9 cellular contexts compared by ENCODE assay signal in the genomic region with DNA sequence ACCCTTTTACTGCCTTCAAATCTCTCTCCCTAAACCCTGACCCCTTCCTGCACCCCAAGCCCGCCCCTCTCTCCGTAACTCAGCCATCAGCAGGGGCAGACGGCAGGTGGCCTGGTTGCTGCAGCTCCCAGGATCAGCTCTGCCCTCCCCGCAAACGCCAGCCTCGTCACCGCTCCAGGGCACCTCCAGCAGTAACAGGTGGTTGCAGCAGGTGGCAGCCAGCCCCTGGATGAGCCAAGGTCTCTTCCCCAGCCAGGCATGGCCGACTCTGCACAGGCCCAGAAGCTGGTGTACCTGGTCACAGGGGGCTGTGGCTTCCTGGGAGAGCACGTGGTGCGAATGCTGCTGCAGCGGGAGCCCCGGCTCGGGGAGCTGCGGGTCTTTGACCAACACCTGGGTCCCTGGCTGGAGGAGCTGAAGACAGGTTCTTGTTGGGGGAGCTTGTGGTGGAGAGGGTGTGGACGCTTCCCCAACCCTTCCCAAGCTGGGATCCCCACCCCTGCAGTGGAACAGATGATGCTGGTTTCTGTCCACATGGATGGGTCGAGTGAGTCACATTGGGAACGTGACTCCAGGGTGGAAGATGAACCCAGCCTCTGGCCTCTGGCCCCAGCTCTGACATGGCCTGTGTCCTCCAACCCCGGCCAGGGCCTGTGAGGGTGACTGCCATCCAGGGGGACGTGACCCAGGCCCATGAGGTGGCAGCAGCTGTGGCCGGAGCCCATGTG. TPM values are rescaled to one million over a fixed set of nuclear protein-coding genes. Genes with fewer than 3 reads are reported as not detected.
A peak's percentile ranks its signal among the peaks of the same experiment; 100 is the strongest.
DNase-seq lines count a peak whose midpoint lies in the region; ATAC-seq, FAIRE-seq and TF ChIP-seq lines count a peak whose summit lies in the region.
"Had no signal": no experiment of that assay in that cellular context is flagged by ENCODE, and none has a peak within 500 bp of the region (broad histone marks: within the 10 kb centered on the region; RNA-seq: fewer than 3 reads in every experiment).

No MANE protein-coding gene starts in this region.

- H3K4me1 ChIP-seq in K562 (replicated peaks in 1 of 2; ENCODE audit: control insufficient read depth in 2 of 2, insufficient read depth in 2 of 2, low read length in 2 of 2) (peaks cover 7 to 65% of the 10 kb centered on the region in 2 experiments; a peak in 4 of 5 replicates), left lung (peaks cover 5 to 16% of the 10 kb centered on the region in 2 donors)

- in situ Hi-C loops in K562 (cut with MboI) (loop anchor here (10.0 to 25.0 kb wide), 2 partner anchors 309 to 452 kb away; a partner anchor contains a TSS), GM13976 (cut with MboI; ENCODE audit: low sequenced_read_pairs, unreplicated experiment) (loop anchor here (25.0 kb wide), 1 partner anchor 452 kb away; a partner anchor contains a TSS)

- TF ChIP-seq POLR2A in K562 (conservative IDR thresholded peaks at IDR 0.05) = no peak

- DNase-seq in DMS53 treated with DMSO at 0.1 percent for 48 hours (lab: John Stamatoyannopoulos, UW; ENCODE audit: unreplicated experiment) = peak; percentile 64
- peak; percentile 17 to 27 for DNase-seq in NCI-H1930 (lab: John Stamatoyannopoulos, UW)
- DNase-seq in K562 (ENCODE audit: extremely low read depth in 1 of 4, low spot score in 3 of 4) = peak; percentile 60 to 63 (median 62)
- peak in 1 of 2 donors; percentile 68 for DNase-seq in left lung
- DNase-seq in ureter (ENCODE audit: low spot score) = peak; percentile 76
- no peak for DNase-seq in GM13976 (ENCODE audit: low spot score)

- 41% methylated on average over 19 of the region's 20 CpGs for WGBS in K562 (ENCODE audit: insufficient coverage, low coverage, missing lambda C conversion rate)

- H3K36me3 ChIP-seq in K562 (ENCODE audit: control insufficient read depth, insufficient read depth, low read length) = peaks cover 58% of the 10 kb centered on the region; the same call in 2 of the 3 replicates
- peaks cover 0 to 61% of the 10 kb centered on the region in 2 donors for H3K36me3 ChIP-seq in left lung

- POLR2A ChIA-PET in K562 (lab: Yijun Ruan, JAX) = interaction anchor here (0.6 to 5.7 kb wide), 17 partner anchors 10 to 881 kb away, joined by 3 to 32 read pairs (median 3); a partner anchor contains a TSS

- peak overlapping the region; percentile 61 to 94 for H3K9ac ChIP-seq in K562 (ENCODE audit: insufficient read depth in 1 of 2, low read depth in 2 of 2, low read length in 2 of 2)

- no peaks in the 10 kb centered on the region for H3K27me3 ChIP-seq in K562 (ENCODE audit: control insufficient read depth in 2 of 2, insufficient read depth in 2 of 2, low read length in 2 of 2)
- H3K27me3 ChIP-seq in left lung = no peaks in the 10 kb centered on the region

- H4K20me1 ChIP-seq in K562 (replicated peaks; ENCODE audit: control insufficient read depth, insufficient read depth, low read length) = no peaks in the 10 kb centered on the region; the same call in none of the 2 replicates

- no peak for TF ChIP-seq EP300 in K562 (IDR thresholded peaks at IDR 0.05; ENCODE audit: low read length)

- peak overlapping the region; percentile 89 for H2AFZ ChIP-seq in K562 (ENCODE audit: low read depth, low read length)

- peak overlapping the region; percentile 44 for H3K4me3 ChIP-seq in K562
- H3K4me3 ChIP-seq in left lung = peak overlapping the region; percentile 35 to 46

- H3K9me3 ChIP-seq in K562 (replicated peaks; ENCODE audit: control insufficient read depth, insufficient read depth, low read depth, low read length) (no peaks in the 10 kb centered on the region), left lung (no peaks in the 10 kb centered on the region)

- TF ChIP-seq CTCF in K562 (IDR thresholded peaks at IDR 0.05 in 2 of 3, conservative IDR thresholded peaks at IDR 0.05 in 1 of 3; ENCODE audit: insufficient read depth in 2 of 3, low read depth in 1 of 3, low read length in 3 of 3) (peak in 2 of 3 experiments; percentile 61 to 66; a peak in 5 of 6 replicates), left lung (IDR thresholded peaks at IDR 0.05) (no peak), GM13976 (IDR thresholded peaks at IDR 0.05; ENCODE audit: borderline replicate concordance, control extremely low read depth, extremely low read depth, insufficient read depth, missing control alignments) (no peak)

- H3K4me2 ChIP-seq in K562 (ENCODE audit: insufficient read depth, low read length) = peak overlapping the region; percentile 80

- intact Hi-C loops in K562 (cut with micrococcal nuclease) (loop anchor here (1.0 to 10.0 kb wide), 5 partner anchors 31 to 457 kb away; a partner anchor contains a TSS), left lung (cut with DNase I) (loop anchor here in 1 of 2 donors (10.0 kb wide), 2 partner anchors 449 to 879 kb away; no protein-coding TSS in a partner anchor)

- H3K27ac ChIP-seq in K562 (ENCODE audit: extremely low read depth, low read depth, low read length) = peak overlapping the region; percentile 51
- no peak overlapping the region for H3K27ac ChIP-seq in left lung

- TF ChIP-seq RAD21 in K562 (CRISPR knock-in tag; conservative IDR thresholded peaks at IDR 0.05 in 1 of 2, IDR thresholded peaks at IDR 0.05 in 1 of 2) = peak; percentile 46 to 76

- FAIRE-seq in K562 (lab: Jason Lieb, UNC) = peak; percentile 65

- TSS peak; percentile 34 for BruUV-seq in K562 (replicated peaks; lab: Mats Ljungman, UMichigan)

- peaks cover 15% of the 10 kb centered on the region for H3K79me2 ChIP-seq in K562 (ENCODE audit: control insufficient read depth, insufficient read depth, low read length)

- peaks cover 2% of the 10 kb centered on the region for H3K9me1 ChIP-seq in K562 (ENCODE audit: control insufficient read depth, insufficient read depth, low read length)

- CTCF ChIA-PET in K562 (lab: Yijun Ruan, JAX; ENCODE audit: low intra/inter-chr PET ratio) = interaction anchor here (0.6 to 2.1 kb wide), 6 partner anchors 57 to 883 kb away, joined by 3 to 15 read pairs (median 5); no protein-coding TSS in a partner anchor

- ATAC-seq in K562 = peak; percentile 76
- peak; percentile 86 for ATAC-seq in left lung
- ATAC-seq in GM19351 (IDR thresholded peaks at IDR 0.05; ENCODE audit: unreplicated experiment) = no peak
- ATAC-seq in GM21529 (IDR thresholded peaks at IDR 0.05; ENCODE audit: unreplicated experiment) = no peak

RNA-seq across cellular contexts. Expression of a gene that starts 0.6 kb away (rescaled TPM):
- total RNA-seq in K562 (2011; cell fraction: chromatin; rRNA removed; ENCODE audit: low replicate concordance) = 10.2 and 37.3 TPM in 2 replicates
- total RNA-seq in K562 (2011; cell fraction: nucleolus; rRNA removed) = 37.7 and 50.4 TPM in 2 replicates
- 23.5 and 27.4 TPM in 2 replicates for total RNA-seq in K562 (2011; cell fraction: nucleoplasm; rRNA removed)
- total RNA-seq in K562 (2014; rRNA removed) (49.1 and 61.1 TPM in 2 replicates), K562 (2014; rRNA removed; fragmentation: Illumina TruSeq; extraction: Trizol) (7.6 and 10.0 TPM in 2 replicates), K562 (2015; rRNA removed; fragmentation: Illumina TruSeq; extraction: Trizol) (23.6 and 24.1 TPM in 2 replicates), K562 (2021) (43.5 and 51.9 TPM in 2 replicates), left lung (10 to 100 TPM; 25.9 to 28.4 TPM), ureter (14.8 TPM)
- polyA plus RNA-seq in K562 (2011; rRNA removed) (10.7 and 24.4 TPM in 2 replicates), K562 (2014; fragmentation: Illumina TruSeq; extraction: Trizol) (23.0 and 30.5 TPM in 2 replicates), K562 (2014; fragmentation: Nextera tagmentation; extraction: Ambion mirVana) (1 to 10 TPM; 5.4 to 6.7 TPM), K562 (2014; rRNA removed) (39.3 and 43.9 TPM in 2 replicates)
- polyA plus RNA-seq in K562 (2011; cell fraction: cytosol; rRNA removed) = 30.3 and 36.8 TPM in 2 replicates
- polyA plus RNA-seq in K562 (2011; cell fraction: nucleus; rRNA removed) = 40.7 and 47.2 TPM in 2 replicates
- polyA plus RNA-seq in K562 (2012) = 27.3 and 32.5 TPM in 2 replicates
- polyA minus RNA-seq in K562 (2011; rRNA and poly(A)+ RNA removed) = 4.3 and 5.1 TPM in 2 replicates
- polyA minus RNA-seq in K562 (2011; cell fraction: cytosol; rRNA and poly(A)+ RNA removed) = 8.5 and 17.7 TPM in 2 replicates
- 3.9 and 6.8 TPM in 2 replicates for polyA minus RNA-seq in K562 (2011; cell fraction: nucleus; rRNA and poly(A)+ RNA removed)
- polyA plus RNA-seq: IgD-negative memory B cell had no signal

RNA-seq across cellular contexts. Expression of a gene that starts 24.9 kb away (rescaled TPM):
- 15.5 and 33.2 TPM in 2 replicates for total RNA-seq in K562 (2011; cell fraction: chromatin; rRNA removed; ENCODE audit: low replicate concordance)
- total RNA-seq in K562 (2011; cell fraction: nucleolus; rRNA removed) = 14.7 and 18.7 TPM in 2 replicates
- total RNA-seq in K562 (2011; cell fraction: nucleoplasm; rRNA removed) = 20.5 and 24.8 TPM in 2 replicates
- total RNA-seq in K562 (2014; rRNA removed) (0.78 and 0.86 TPM in 2 replicates), K562 (2014; rRNA removed; fragmentation: Illumina TruSeq; extraction: Trizol) (0.73 and 0.80 TPM in 2 replicates), K562 (2015; rRNA removed; fragmentation: Illumina TruSeq; extraction: Trizol) (0.79 and 1.1 TPM in 2 replicates), K562 (2021) (1.5 and 2.5 TPM in 2 replicates), left lung (under 1 TPM; 0.47 to 0.50 TPM), ureter (1.6 TPM)
- polyA plus RNA-seq in K562 (2011; rRNA removed) (1.2 and 3.0 TPM in 2 replicates), K562 (2014; fragmentation: Illumina TruSeq; extraction: Trizol) (0.80 and 1.6 TPM in 2 replicates), K562 (2014; fragmentation: Nextera tagmentation; extraction: Ambion mirVana) (under 1 TPM; 0.07 to 0.08 TPM), K562 (2014; rRNA removed) (1.2 and 2.1 TPM in 2 replicates)
- 1.3 and 2.3 TPM in 2 replicates for polyA plus RNA-seq in K562 (2011; cell fraction: cytosol; rRNA removed)
- polyA plus RNA-seq in K562 (2011; cell fraction: nucleus; rRNA removed) = 13.0 and 14.6 TPM in 2 replicates
- 1.4 and 2.7 TPM in 2 replicates for polyA plus RNA-seq in K562 (2012)
- polyA minus RNA-seq in K562 (2011; rRNA and poly(A)+ RNA removed) = 3.0 and 6.1 TPM in 2 replicates
- polyA minus RNA-seq in K562 (2011; cell fraction: cytosol; rRNA and poly(A)+ RNA removed) = 2.7 and 3.6 TPM in 2 replicates
- polyA minus RNA-seq in K562 (2011; cell fraction: nucleus; rRNA and poly(A)+ RNA removed) = 5.5 and 8.1 TPM in 2 replicates

RNA-seq across cellular contexts. Expression of a gene that starts 28.0 kb away (rescaled TPM):
- 24.2 and 49.1 TPM in 2 replicates for total RNA-seq in K562 (2011; cell fraction: chromatin; rRNA removed; ENCODE audit: low replicate concordance)
- total RNA-seq in K562 (2011; cell fraction: nucleolus; rRNA removed) = 22.3 and 24.7 TPM in 2 replicates
- total RNA-seq in K562 (2011; cell fraction: nucleoplasm; rRNA removed) = 17.1 and 19.1 TPM in 2 replicates
- total RNA-seq in K562 (2014; rRNA removed) = 4.2 and 7.9 TPM in 2 replicates
- 2.0 and 2.5 TPM in 2 replicates for total RNA-seq in K562 (2014; rRNA removed; fragmentation: Illumina TruSeq; extraction: Trizol)
- total RNA-seq in K562 (2015; rRNA removed; fragmentation: Illumina TruSeq; extraction: Trizol) = 4.6 and 5.7 TPM in 2 replicates
- 30.2 and 36.0 TPM in 2 replicates for total RNA-seq in K562 (2021)
- polyA plus RNA-seq in K562 (2011; rRNA removed) = 2.2 and 3.0 TPM in 2 replicates
- 1.6 and 2.3 TPM in 2 replicates for polyA plus RNA-seq in K562 (2011; cell fraction: cytosol; rRNA removed)
- polyA plus RNA-seq in K562 (2011; cell fraction: nucleus; rRNA removed) = 15.4 and 22.7 TPM in 2 replicates
- 17.4 and 52.0 TPM in 2 replicates for polyA plus RNA-seq in K562 (2012)
- polyA plus RNA-seq in K562 (2014; fragmentation: Illumina TruSeq; extraction: Trizol) = 15.0 and 20.1 TPM in 2 replicates
- polyA plus RNA-seq in K562 (2014; fragmentation: Nextera tagmentation; extraction: Ambion mirVana) = under 1 TPM; 0.08 to 0.14 TPM
- polyA plus RNA-seq in K562 (2014; rRNA removed) = 15.5 and 16.9 TPM in 2 replicates
- 1.7 and 2.1 TPM in 2 replicates for polyA minus RNA-seq in K562 (2011; rRNA and poly(A)+ RNA removed)
- polyA minus RNA-seq in K562 (2011; cell fraction: cytosol; rRNA and poly(A)+ RNA removed) = 10.0 and 10.3 TPM in 2 replicates
- polyA minus RNA-seq in K562 (2011; cell fraction: nucleus; rRNA and poly(A)+ RNA removed) = 6.1 and 8.6 TPM in 2 replicates
- total RNA-seq in left lung = 10 to 100 TPM; 12.1 to 16.4 TPM
- 19.6 TPM for total RNA-seq in ureter

RNA-seq across cellular contexts. Expression of a gene that starts 36.7 kb away (rescaled TPM):
- 12.4 and 41.2 TPM in 2 replicates for total RNA-seq in K562 (2011; cell fraction: chromatin; rRNA removed; ENCODE audit: low replicate concordance)
- total RNA-seq in K562 (2011; cell fraction: nucleolus; rRNA removed) = 46.8 and 54.4 TPM in 2 replicates
- 36.7 and 43.2 TPM in 2 replicates for total RNA-seq in K562 (2011; cell fraction: nucleoplasm; rRNA removed)
- total RNA-seq in K562 (2014; rRNA removed) (19.0 and 23.5 TPM in 2 replicates), K562 (2014; rRNA removed; fragmentation: Illumina TruSeq; extraction: Trizol) (6.3 and 7.8 TPM in 2 replicates), K562 (2015; rRNA removed; fragmentation: Illumina TruSeq; extraction: Trizol) (12.4 and 12.9 TPM in 2 replicates), K562 (2021) (21.9 and 23.3 TPM in 2 replicates), left lung (10 to 100 TPM; 20.7 to 23.2 TPM), ureter (25.9 TPM)
- polyA plus RNA-seq in K562 (2011; rRNA removed) (15.8 and 29.7 TPM in 2 replicates), K562 (2014; fragmentation: Illumina TruSeq; extraction: Trizol) (14.1 and 18.0 TPM in 2 replicates), K562 (2014; fragmentation: Nextera tagmentation; extraction: Ambion mirVana) (1 to 10 TPM; 4.9 to 5.8 TPM), K562 (2014; rRNA removed) (16.5 and 19.0 TPM in 2 replicates)
- polyA plus RNA-seq in K562 (2011; cell fraction: cytosol; rRNA removed) = 44.9 and 57.8 TPM in 2 replicates
- 25.0 and 28.3 TPM in 2 replicates for polyA plus RNA-seq in K562 (2011; cell fraction: nucleus; rRNA removed)
- 19.4 and 52.1 TPM in 2 replicates for polyA plus RNA-seq in K562 (2012)
- 12.8 and 14.8 TPM in 2 replicates for polyA minus RNA-seq in K562 (2011; rRNA and poly(A)+ RNA removed)
- 15.8 and 19.1 TPM in 2 replicates for polyA minus RNA-seq in K562 (2011; cell fraction: cytosol; rRNA and poly(A)+ RNA removed)
- 9.3 and 12.7 TPM in 2 replicates for polyA minus RNA-seq in K562 (2011; cell fraction: nucleus; rRNA and poly(A)+ RNA removed)

RNA-seq across cellular contexts. Expression of a gene that starts 47.8 kb away (rescaled TPM):
- total RNA-seq in K562 (2011; cell fraction: chromatin; rRNA removed; ENCODE audit: low replicate concordance) = 37.7 and 76.5 TPM in 2 replicates
- total RNA-seq in K562 (2011; cell fraction: nucleolus; rRNA removed) = 42.2 and 47.4 TPM in 2 replicates
- 37.8 and 42.9 TPM in 2 replicates for total RNA-seq in K562 (2011; cell fraction: nucleoplasm; rRNA removed)
- 20.7 and 22.5 TPM in 2 replicates for total RNA-seq in K562 (2014; rRNA removed)
- 11.6 and 13.0 TPM in 2 replicates for total RNA-seq in K562 (2014; rRNA removed; fragmentation: Illumina TruSeq; extraction: Trizol)
- 20.3 and 21.5 TPM in 2 replicates for total RNA-seq in K562 (2015; rRNA removed; fragmentation: Illumina TruSeq; extraction: Trizol)
- 32.1 and 45.8 TPM in 2 replicates for total RNA-seq in K562 (2021)
- 26.9 and 29.6 TPM in 2 replicates for polyA plus RNA-seq in K562 (2011; rRNA removed)
- polyA plus RNA-seq in K562 (2011; cell fraction: cytosol; rRNA removed) = 27.4 and 36.6 TPM in 2 replicates
- polyA plus RNA-seq in K562 (2011; cell fraction: nucleus; rRNA removed) = 78.8 and 87.4 TPM in 2 replicates
- polyA plus RNA-seq in K562 (2012) = 50.6 and 58.7 TPM in 2 replicates
- polyA plus RNA-seq in K562 (2014; fragmentation: Illumina TruSeq; extraction: Trizol) = 30.6 and 36.8 TPM in 2 replicates
- polyA plus RNA-seq in K562 (2014; fragmentation: Nextera tagmentation; extraction: Ambion mirVana) = 1 to 10 TPM; 3.2 to 7.4 TPM
- 42.6 and 48.0 TPM in 2 replicates for polyA plus RNA-seq in K562 (2014; rRNA removed)
- polyA minus RNA-seq in K562 (2011; rRNA and poly(A)+ RNA removed) = 18.1 and 24.6 TPM in 2 replicates
- polyA minus RNA-seq in K562 (2011; cell fraction: cytosol; rRNA and poly(A)+ RNA removed) = 15.8 and 19.9 TPM in 2 replicates
- polyA minus RNA-seq in K562 (2011; cell fraction: nucleus; rRNA and poly(A)+ RNA removed) = 11.7 and 19.1 TPM in 2 replicates
- total RNA-seq in left lung = 10 to 100 TPM; 65.4 to 84.8 TPM
- 55.0 TPM for total RNA-seq in ureter

Comparison
In these comparisons a context has a peak if more than half of its experiments do, and no peak if none do; other contexts are left out.
1. ATAC-seq: peak in K562 (single experiment) and left lung (single experiment); none in GM19351 (single experiment) and GM21529 (single experiment).
2. CTCF ChIP-seq: peak in K562 (2 of 3); none in left lung (0 of 2) and GM13976 (single experiment).